ENCODE assay signal across 8 cellular contexts in genomic region chr4:78954048-78954666, GRCh38. TPM values are rescaled to one million over a fixed set of nuclear protein-coding genes. Genes with fewer than 3 reads are reported as not detected.
DNase-seq lines count a peak whose midpoint lies in the region; ATAC-seq and TF ChIP-seq lines count a peak whose summit lies in the region.

No MANE protein-coding gene starts in this region.

- intact Hi-C loops in PC-9 (cut with micrococcal nuclease; ENCODE audit: unreplicated experiment), result loop anchor here (5.0 kb wide), 3 partner anchors 623 to 1383 kb away; partner anchors contain the start of gene CFAP299

- no peaks in the 10 kb centered on the region for H3K36me3 Mint-ChIP-seq in glutamatergic neuron (ENCODE audit: unreplicated experiment)

- H3K9me3 ChIP-seq in HAP-1, result no peaks in the 10 kb centered on the region
- H3K9me3 ChIP-seq in PC-9 (ENCODE audit: insufficient read depth, low read depth), result no peaks in the 10 kb centered on the region

- no peak overlapping the region for H3K27ac ChIP-seq in PC-9

- H3K36me3 ChIP-seq in HAP-1 (replicated peaks) (no peaks in the 10 kb centered on the region), PC-9 (ENCODE audit: low read depth) (no peaks in the 10 kb centered on the region)

- TF ChIP-seq CTCF in PC-9 (conservative IDR thresholded peaks at IDR 0.05) (peak; percentile 51), glutamatergic neuron (IDR thresholded peaks at IDR 0.05; ENCODE audit: partially characterized antibody, unreplicated experiment) (peak; percentile 75)

- H3K4me1 ChIP-seq in HAP-1, result no peaks in the 10 kb centered on the region
- H3K4me1 ChIP-seq in PC-9 (replicated peaks; ENCODE audit: insufficient read depth), result no peaks in the 10 kb centered on the region

- no peak overlapping the region for H2AFZ ChIP-seq in PC-9

- POLR2A ChIA-PET in PC-9 (lab: Charles Lee; ENCODE audit: unreplicated experiment), result no interaction called here

- H3F3A ChIP-seq in PC-9 (ENCODE audit: insufficient read depth, low read depth), result no peaks in the 10 kb centered on the region

- H3K4me1 Mint-ChIP-seq in glutamatergic neuron (ENCODE audit: low read depth, unreplicated experiment), result no peaks in the 10 kb centered on the region

- H3K4me3 ChIP-seq in HAP-1 (no peak overlapping the region), PC-9 (no peak overlapping the region)

- H3K27me3 Mint-ChIP-seq in glutamatergic neuron (ENCODE audit: unreplicated experiment), result peaks cover 2% of the 10 kb centered on the region

- CTCF ChIA-PET in PC-9 (lab: Charles Lee), result no interaction called here

- peaks cover 3% of the 10 kb centered on the region; the same call in 1 of the 2 replicates for H3K27me3 ChIP-seq in HAP-1 (ENCODE audit: low read depth)
- H3K27me3 ChIP-seq in PC-9 (ENCODE audit: insufficient read depth, low read depth), result no peaks in the 10 kb centered on the region

- DNase-seq in Caki2 (ENCODE audit: low read depth) (peak; percentile 21), HAP-1 (ENCODE audit: low spot score in 2 of 2) (peak; percentile 25 to 28), PC-9 (peak in 1 of 2 experiments; percentile 2), glutamatergic neuron (peak; percentile 22), cerebellar nuclear complex (lab: John Stamatoyannopoulos, UW) (no peak), amygdala (lab: John Stamatoyannopoulos, UW) (no peak)

- H4K20me1 ChIP-seq in PC-9 (ENCODE audit: insufficient read depth), result no peaks in the 10 kb centered on the region

- in situ Hi-C loops in Caki2 (cut with HindIII; ENCODE audit: low pct_unique_long_range_greater_than_20kb, low sequenced_read_pairs) (no loop called here), HAP-1 (cut with MboI; ENCODE audit: low sequenced_read_pairs) (no loop called here)

- H3K9me2 ChIP-seq in PC-9 (ENCODE audit: insufficient read depth), result no peaks in the 10 kb centered on the region

- H3K4me3 Mint-ChIP-seq in glutamatergic neuron (ENCODE audit: unreplicated experiment), result no peak overlapping the region

- no peak overlapping the region for H3K27ac Mint-ChIP-seq in glutamatergic neuron (ENCODE audit: unreplicated experiment)

- BruUV-seq in PC-9 (replicated peaks; lab: Mats Ljungman, UMichigan), result no TSS peak

- no peak for ATAC-seq in HG02970 (IDR thresholded peaks at IDR 0.05; ENCODE audit: low FRiP score, unreplicated experiment)
- no peak for ATAC-seq in HG02852 (IDR thresholded peaks at IDR 0.05; ENCODE audit: unreplicated experiment)

- no peaks in the 10 kb centered on the region for H3K9me3 Mint-ChIP-seq in glutamatergic neuron (ENCODE audit: unreplicated experiment)

- H3K4me2 ChIP-seq in PC-9, result no peak overlapping the region

- no peaks in the 10 kb centered on the region for H3K79me2 ChIP-seq in PC-9 (ENCODE audit: low read depth)

RNA-seq across cellular contexts. Expression of gene PAQR3, which starts 14.9 kb away (rescaled TPM):
- total RNA-seq in Caki2 (2014; rRNA removed; shearing (Covaris generic); ENCODE audit: low replicate concordance), result 31.0 and 32.8 TPM in 2 replicates
- total RNA-seq in PC-9 (2021) (7.9 and 11.0 TPM in 2 replicates), glutamatergic neuron (ENCODE audit: unreplicated experiment) (53.2 TPM)

Comparison
In these comparisons a context has a peak if more than half of its experiments do, and no peak if none do; other contexts are left out.
1. DNase-seq: peak in Caki2 (single experiment), HAP-1 (2 of 2) and glutamatergic neuron (single experiment); none in cerebellar nuclear complex (0 of 2) and amygdala (0 of 56).